Comparison of ENCODE assay signal across 19 cellular contexts in genomic region chrX:6244666-6245065, GRCh38. TPM values are rescaled to one million over a fixed set of nuclear protein-coding genes. Genes with fewer than 3 reads are reported as not detected.
"Had no signal": no experiment of that assay in that cellular context is flagged by ENCODE, and none has a peak within 500 bp of the region (broad histone marks: within the 10 kb centered on the region; RNA-seq: fewer than 3 reads in every experiment).

No MANE protein-coding gene starts in this region.

- H3K27ac Mint-ChIP-seq: effector memory CD8-positive, alpha-beta T cell; nephron progenitor cell; stimulated activated effector memory CD8-positive, alpha-beta T cell treated with anti-CD3 and anti-CD28 coated beads, Interleukin-12 subunit alpha, Interleukin-12 subunit beta, amount 100 ng/mL, for 72 hours had no signal

- ATAC-seq: effector memory CD8-positive, alpha-beta T cell; naive thymus-derived CD8-positive, alpha-beta T cell; right cardiac atrium; stimulated activated effector memory CD8-positive, alpha-beta T cell treated with anti-CD3 and anti-CD28 coated beads, Interleukin-12 subunit alpha, Interleukin-12 subunit beta, amount 100 ng/mL, for 72 hours had no signal

- H3K27me3 ChIP-seq: sigmoid colon, stomach, thyroid gland had no signal

- H3K27me3 Mint-ChIP-seq: effector memory CD8-positive, alpha-beta T cell; naive thymus-derived CD8-positive, alpha-beta T cell had no signal

- H3K4me3 ChIP-seq: prostate gland, sigmoid colon, stomach, thyroid gland had no signal

- H3K36me3 Mint-ChIP-seq: stimulated activated effector memory CD8-positive, alpha-beta T cell treated with anti-CD3 and anti-CD28 coated beads, Interleukin-12 subunit alpha, Interleukin-12 subunit beta, amount 100 ng/mL, for 72 hours had no signal

- H3K9me3 ChIP-seq: prostate gland, sigmoid colon, stomach, thyroid gland had no signal

- DNase-seq: cortex of kidney; effector memory CD8-positive, alpha-beta T cell; hypothalamus; mammary epithelial cell; naive thymus-derived CD8-positive, alpha-beta T cell; nephron progenitor cell; nucleus accumbens; right cardiac atrium; sigmoid colon; stimulated activated CD4-positive, alpha-beta T cell treated with anti-CD3 and anti-CD28 coated beads, Interleukin-2, amount 100 ng/mL, for 24 hours; stimulated activated CD4-positive, alpha-beta T cell treated with anti-CD3 and anti-CD28 coated beads, Interleukin-4, amount 100 ng/mL, for 24 hours; stimulated activated naive CD4-positive, alpha-beta T cell treated with Interleukin-2 at 50 U/mL for 16 hours; stomach; thyroid gland; trophoblast cell had no signal

- H3K27ac ChIP-seq: prostate gland, sigmoid colon, stomach, thyroid gland had no signal

- H3K4me3 Mint-ChIP-seq: effector memory CD8-positive, alpha-beta T cell; naive thymus-derived CD8-positive, alpha-beta T cell; nephron progenitor cell; stimulated activated effector memory CD8-positive, alpha-beta T cell treated with anti-CD3 and anti-CD28 coated beads, Interleukin-12 subunit alpha, Interleukin-12 subunit beta, amount 100 ng/mL, for 72 hours had no signal

- H3K4me1 ChIP-seq: prostate gland, sigmoid colon, stomach, thyroid gland had no signal

- H3K36me3 ChIP-seq: prostate gland, sigmoid colon, stomach, thyroid gland had no signal

- H3K4me1 Mint-ChIP-seq: naive thymus-derived CD8-positive, alpha-beta T cell; nephron progenitor cell; stimulated activated effector memory CD8-positive, alpha-beta T cell treated with anti-CD3 and anti-CD28 coated beads, Interleukin-12 subunit alpha, Interleukin-12 subunit beta, amount 100 ng/mL, for 72 hours had no signal

- H3K9me3 Mint-ChIP-seq: effector memory CD8-positive, alpha-beta T cell; nephron progenitor cell; stimulated activated effector memory CD8-positive, alpha-beta T cell treated with anti-CD3 and anti-CD28 coated beads, Interleukin-12 subunit alpha, Interleukin-12 subunit beta, amount 100 ng/mL, for 72 hours had no signal

RNA-seq across cellular contexts. Expression of gene NLGN4X, which starts 16.0 kb away (rescaled TPM):
- total RNA-seq: myocyte; naive thymus-derived CD8-positive, alpha-beta T cell; osteocyte had no signal
